Comparison of ENCODE assay signal across 8 cellular contexts in genomic region chr9:20558609-20559016, GRCh38.
DNase-seq lines count a peak whose midpoint lies in the region; ATAC-seq and TF ChIP-seq lines count a peak whose summit lies in the region.

No MANE protein-coding gene starts in this region.

- H3K9me3 ChIP-seq in hepatocyte (ENCODE audit: low read depth) (no peaks in the 10 kb centered on the region), upper lobe of left lung (no peaks in the 10 kb centered on the region), neuronal stem cell (replicated peaks in 1 of 2; ENCODE audit: control insufficient read depth in 2 of 2, insufficient read depth in 1 of 2, low read depth in 1 of 2, low read length in 2 of 2) (no peaks in the 10 kb centered on the region)

- no peak for TF ChIP-seq CTCF in WTC11 (IDR thresholded peaks at IDR 0.05)
- TF ChIP-seq CTCF in hepatocyte (IDR thresholded peaks at IDR 0.05; ENCODE audit: poor library complexity) = no peak
- TF ChIP-seq CTCF in upper lobe of left lung (IDR thresholded peaks at IDR 0.05) = no peak

- H3K14ac ChIP-seq in neuronal stem cell (ENCODE audit: low read length) = no peak overlapping the region

- H3K4me3 ChIP-seq in hepatocyte = no peak overlapping the region
- H3K4me3 ChIP-seq in upper lobe of left lung = no peak overlapping the region
- no peak overlapping the region for H3K4me3 ChIP-seq in neuronal stem cell (ENCODE audit: low read length in 2 of 2)

- H2BK5ac ChIP-seq in neuronal stem cell (ENCODE audit: low read length) = no peak overlapping the region

- H3K4me3 Mint-ChIP-seq in WTC11 = no peak overlapping the region

- H3K79me2 ChIP-seq in hepatocyte = peaks cover 99% of the 10 kb centered on the region

- no peak overlapping the region for H3K18ac ChIP-seq in neuronal stem cell (ENCODE audit: low read length)

- no peak overlapping the region for H4K91ac ChIP-seq in neuronal stem cell (ENCODE audit: low read depth, low read length, poor library complexity)

- H2BK15ac ChIP-seq in neuronal stem cell (ENCODE audit: low read length) = no peak overlapping the region

- H3K4me1 ChIP-seq in hepatocyte (ENCODE audit: insufficient read depth) = peaks cover 36% of the 10 kb centered on the region
- peaks cover 11 to 41% (median 34%) of the 10 kb centered on the region in 4 donors for H3K4me1 ChIP-seq in upper lobe of left lung
- H3K4me1 ChIP-seq in neuronal stem cell (ENCODE audit: control insufficient read depth in 2 of 2, insufficient read depth in 1 of 2, low read depth in 1 of 2, low read length in 2 of 2) = peaks cover 5 to 12% of the 10 kb centered on the region in 2 donors

- POLR2A ChIA-PET in WTC11 (lab: Charles Lee) = interaction anchor here (1.1 kb wide), 1 partner anchor 64 kb away, joined by 3 read pairs; the partner anchor contains the start of gene MLLT3

- H3K27ac ChIP-seq in hepatocyte = peak overlapping the region; percentile 10
- peak overlapping the region in 1 of 4 donors; percentile 15 for H3K27ac ChIP-seq in upper lobe of left lung
- H3K27ac ChIP-seq in neuronal stem cell (replicated peaks; ENCODE audit: low read length) = no peak overlapping the region

- no peak overlapping the region for H2BK120ac ChIP-seq in neuronal stem cell (ENCODE audit: low read depth, low read length)

- H3K4me1 Mint-ChIP-seq in WTC11 = peaks cover 31% of the 10 kb centered on the region

- no peaks in the 10 kb centered on the region for H3K36me3 ChIP-seq in hepatocyte (replicated peaks; ENCODE audit: insufficient read depth, low read depth)
- no peaks in the 10 kb centered on the region for H3K36me3 ChIP-seq in upper lobe of left lung
- no peaks in the 10 kb centered on the region for H3K36me3 ChIP-seq in neuronal stem cell (replicated peaks in 1 of 2; ENCODE audit: control insufficient read depth in 2 of 2, insufficient read depth in 2 of 2, low read length in 2 of 2)

- H4K8ac ChIP-seq in neuronal stem cell (ENCODE audit: low read depth, low read length) = no peak overlapping the region

- H3K27me3 ChIP-seq in hepatocyte = no peaks in the 10 kb centered on the region
- H3K27me3 ChIP-seq in upper lobe of left lung = no peaks in the 10 kb centered on the region
- H3K27me3 ChIP-seq in neuronal stem cell (ENCODE audit: control insufficient read depth in 3 of 3, insufficient read depth in 3 of 3, low read depth in 1 of 3, low read length in 3 of 3) = no peaks in the 10 kb centered on the region

- H4K20me1 ChIP-seq in hepatocyte (ENCODE audit: insufficient read depth, poor library complexity, severe bottlenecking) = peaks cover 17% of the 10 kb centered on the region

- no peak overlapping the region for H3K9ac ChIP-seq in neuronal stem cell (ENCODE audit: low read depth, low read length, poor library complexity)

- peak; percentile 38 for DNase-seq in activated naive CD4-positive, alpha-beta T cell treated with Interleukin-2 at 50 U/mL for 16 hours
- no peak for DNase-seq in activated naive CD4-positive, alpha-beta T cell (lab: John Stamatoyannopoulos, UW)
- DNase-seq in WTC11 (ENCODE audit: low spot score) (no peak), hepatocyte (ENCODE audit: low spot score) (peak; percentile 28), upper lobe of left lung (no peak), neuronal stem cell (ENCODE audit: low spot score) (no peak), occipital lobe (lab: John Stamatoyannopoulos, UW) (no peak), NCI-H187 treated with DMSO at 0.1 percent for 48 hours (lab: John Stamatoyannopoulos, UW) (no peak)

- H2AK5ac ChIP-seq in neuronal stem cell (ENCODE audit: low read depth, low read length) = no peak overlapping the region

- H3K27me3 Mint-ChIP-seq in WTC11 (ENCODE audit: low read depth) = no peaks in the 10 kb centered on the region

- H3K23ac ChIP-seq in neuronal stem cell (ENCODE audit: low read depth, low read length, poor library complexity) = no peak overlapping the region

- peak overlapping the region; percentile 49 for H3K4me2 ChIP-seq in hepatocyte
- no peak overlapping the region for H3K4me2 ChIP-seq in neuronal stem cell (ENCODE audit: insufficient read depth, low read length, poor library complexity, severe bottlenecking)

- no peaks in the 10 kb centered on the region for H3K9me3 Mint-ChIP-seq in WTC11

- TF ChIP-seq EP300 in upper lobe of left lung (IDR thresholded peaks at IDR 0.05) = no peak

- no peaks in the 10 kb centered on the region for H3K79me1 ChIP-seq in neuronal stem cell (ENCODE audit: low read depth, low read length)

- TF ChIP-seq POLR2A in upper lobe of left lung (IDR thresholded peaks at IDR 0.05) = no peak

- no peaks in the 10 kb centered on the region for H3K36me3 Mint-ChIP-seq in WTC11

- peak overlapping the region; percentile 81; the same call in 1 of the 2 replicates for H3K27ac Mint-ChIP-seq in WTC11

- CTCF ChIA-PET in WTC11 (lab: Charles Lee) = interaction anchor here (1.0 to 2.0 kb wide), 2 partner anchors 34 to 66 kb away, joined by 3 to 9 read pairs; no protein-coding TSS in a partner anchor

- no peak overlapping the region for H3K4ac ChIP-seq in neuronal stem cell (ENCODE audit: low read length)

- ATAC-seq in WTC11 (peak; percentile 70), upper lobe of left lung (ENCODE audit: low FRiP score in 2 of 2) (peak; percentile 55 to 68)

- H2AFZ ChIP-seq in hepatocyte = no peak overlapping the region
- no peak overlapping the region for H2AFZ ChIP-seq in neuronal stem cell (ENCODE audit: low read length)

- peaks cover 3% of the 10 kb centered on the region for H3K9me2 ChIP-seq in hepatocyte (replicated peaks; ENCODE audit: insufficient read depth)

- no peak overlapping the region for H2BK12ac ChIP-seq in neuronal stem cell (ENCODE audit: low read length)

- WGBS in hepatocyte (ENCODE audit: low lambda C conversion rate, missing lambda C conversion rate) = 69% methylated on average over 2 of the region's 2 CpGs
- WGBS in upper lobe of left lung, 2 donors = 48 to 53% methylated on average over 2 of the region's 2 CpGs
- WGBS in neuronal stem cell (ENCODE audit: extremely low coverage in 2 of 2, insufficient read length in 2 of 2, insufficient replicate concordance in 1 of 2), 2 donors = no CpG with 5 or more reads among the region's 2 CpGs

TF ChIP-seq in WTC11, 78 proteins besides CTCF, POLR2A, EP300 and RAD21 (continues in another document):
- no peak for TF ChIP-seq GRHL2 (CRISPR knock-in tag; IDR thresholded peaks at IDR 0.05; ENCODE audit: insufficient replicate concordance, severe bottlenecking)
- TF ChIP-seq IRF1 (CRISPR knock-in tag; IDR thresholded peaks at IDR 0.05) = no peak
- no peak for TF ChIP-seq FOXP4 (CRISPR knock-in tag; IDR thresholded peaks at IDR 0.05)
- TF ChIP-seq E2F5 (CRISPR knock-in tag; IDR thresholded peaks at IDR 0.05) = no peak
- TF ChIP-seq MAX (CRISPR knock-in tag; IDR thresholded peaks at IDR 0.05) = no peak
- no peak for TF ChIP-seq ELF4 (CRISPR knock-in tag; IDR thresholded peaks at IDR 0.05; ENCODE audit: low read depth)
- no peak for TF ChIP-seq ZNF671 (CRISPR knock-in tag; IDR thresholded peaks at IDR 0.05)
- TF ChIP-seq ZSCAN18 (CRISPR knock-in tag; IDR thresholded peaks at IDR 0.05) = no peak
- TF ChIP-seq ZMAT4 (CRISPR knock-in tag; IDR thresholded peaks at IDR 0.05) = no peak
- no peak for TF ChIP-seq JUN (CRISPR knock-in tag; IDR thresholded peaks at IDR 0.05)

Comparison
In these comparisons a context has a peak if more than half of its experiments do, and no peak if none do; other contexts are left out.
1. DNase-seq: peak in activated naive CD4-positive, alpha-beta T cell treated with Interleukin-2 at 50 U/mL for 16 hours (single experiment) and hepatocyte (single experiment); none in activated naive CD4-positive, alpha-beta T cell (0 of 4), WTC11 (single experiment), upper lobe of left lung (0 of 2), neuronal stem cell (single experiment), occipital lobe (single experiment) and NCI-H187 treated with DMSO at 0.1 percent for 48 hours (single experiment).